ENCODE assay signal across 11 cellular contexts in genomic region chr17:14196337-14196997, GRCh38. TPM values are rescaled to one million over a fixed set of nuclear protein-coding genes. Genes with fewer than 3 reads are reported as not detected.
A peak's percentile ranks its signal among the peaks of the same experiment; 100 is the strongest.
DNase-seq lines count a peak whose midpoint lies in the region; ATAC-seq and TF ChIP-seq lines count a peak whose summit lies in the region.
"Had no signal": no experiment of that assay in that cellular context is flagged by ENCODE, and none has a peak within 500 bp of the region (broad histone marks: within the 10 kb centered on the region; RNA-seq: fewer than 3 reads in every experiment).

No MANE protein-coding gene starts in this region.

- CTCF ChIA-PET in GM10248 (lab: Yijun Ruan, JAX) = no interaction called here

- H3K27ac ChIP-seq in BLaER1 treated with 17β-estradiol and CSF1 and Interleukin-3, amounts not matched to agents 10 nM and 100 nM = no peak overlapping the region
- no peak overlapping the region for H3K27ac ChIP-seq in VCaP
- H3K27ac ChIP-seq: coronary artery, right atrium auricular region had no signal

- H3K4me1 Mint-ChIP-seq in glutamatergic neuron (ENCODE audit: low read depth, unreplicated experiment) = peaks cover 5% of the 10 kb centered on the region

- TF ChIP-seq CTCF in VCaP (conservative IDR thresholded peaks at IDR 0.05) = peak; percentile 20; the same call in 1 of the 2 replicates
- peak; percentile 39 for TF ChIP-seq CTCF in glutamatergic neuron (IDR thresholded peaks at IDR 0.05; ENCODE audit: partially characterized antibody, unreplicated experiment)
- no peak for TF ChIP-seq CTCF in GM10248 (IDR thresholded peaks at IDR 0.05; ENCODE audit: control extremely low read depth, extremely low read depth, low read depth, missing control alignments)

- no peak overlapping the region for H3K4me3 ChIP-seq in BLaER1 treated with 17β-estradiol and CSF1 and Interleukin-3, amounts not matched to agents 10 nM and 100 nM
- H3K4me3 ChIP-seq: coronary artery, right atrium auricular region had no signal

- H3K27me3 Mint-ChIP-seq in glutamatergic neuron (ENCODE audit: unreplicated experiment) = no peaks in the 10 kb centered on the region

- no peaks in the 10 kb centered on the region for H3K9me3 ChIP-seq in BLaER1 treated with 17β-estradiol and CSF1 and Interleukin-3, amounts not matched to agents 10 nM and 100 nM (replicated peaks in 1 of 11)
- H3K9me3 ChIP-seq: right atrium auricular region had no signal

- H3K36me3 ChIP-seq in BLaER1 treated with 17β-estradiol and CSF1 and Interleukin-3, amounts not matched to agents 10 nM and 100 nM = peaks cover 21 to 52% (median 37%) of the 10 kb centered on the region in 11 experiments; a peak in 21 of 22 replicates
- H3K36me3 ChIP-seq: right atrium auricular region had no signal

- H4K20me1 ChIP-seq in BLaER1 treated with 17β-estradiol and CSF1 and Interleukin-3, amounts not matched to agents 10 nM and 100 nM = peaks cover 0 to 93% (median 69%) of the 10 kb centered on the region in 11 experiments; a peak in 17 of 22 replicates

- no peak overlapping the region for H3K9ac ChIP-seq in BLaER1 treated with 17β-estradiol and CSF1 and Interleukin-3, amounts not matched to agents 10 nM and 100 nM

- peaks cover 6 to 59% (median 21%) of the 10 kb centered on the region in 11 experiments; a peak in 21 of 22 replicates for H3K27me3 ChIP-seq in BLaER1 treated with 17β-estradiol and CSF1 and Interleukin-3, amounts not matched to agents 10 nM and 100 nM
- H3K27me3 ChIP-seq: right atrium auricular region had no signal

- POLR2A ChIA-PET in GM10248 (lab: Yijun Ruan, JAX) = no interaction called here

- DNase-seq in glutamatergic neuron = no peak
- no peak for DNase-seq in GM10248 (ENCODE audit: extremely low spot score)
- DNase-seq in stimulated activated CD4-positive, alpha-beta T cell treated with anti-CD3 and anti-CD28 coated beads, Interleukin-12 subunit alpha, Interleukin-12 subunit beta, amount 100 ng/mL, for 4 hours = no peak
- no peak for DNase-seq in NCI-H146 treated with DMSO at 0.1 percent for 48 hours (lab: John Stamatoyannopoulos, UW; ENCODE audit: unreplicated experiment)
- DNase-seq: NCI-H510A treated with DMSO at 0.1 percent for 48 hours had no signal

- no peaks in the 10 kb centered on the region for H3K36me3 Mint-ChIP-seq in glutamatergic neuron (ENCODE audit: unreplicated experiment)

- H3K4me1 ChIP-seq in BLaER1 treated with 17β-estradiol and CSF1 and Interleukin-3, amounts not matched to agents 10 nM and 100 nM = peaks cover 0 to 43% (median 22%) of the 10 kb centered on the region in 10 experiments; a peak in 14 of 20 replicates

- H3K4me3 Mint-ChIP-seq in glutamatergic neuron (ENCODE audit: unreplicated experiment) = no peak overlapping the region

- H3K4me2 ChIP-seq in BLaER1 treated with 17β-estradiol and CSF1 and Interleukin-3, amounts not matched to agents 10 nM and 100 nM = peak overlapping the region in 8 of 11 experiments; percentile 16 to 83 (median 60); a peak in 15 of 22 replicates

- H3K27ac Mint-ChIP-seq in glutamatergic neuron (ENCODE audit: unreplicated experiment) = no peak overlapping the region

- ATAC-seq in GM19395 (IDR thresholded peaks at IDR 0.05; ENCODE audit: unreplicated experiment) = peak; percentile 57
- ATAC-seq in HG02981 (IDR thresholded peaks at IDR 0.05; ENCODE audit: unreplicated experiment) = no peak

- H3K9me3 Mint-ChIP-seq in glutamatergic neuron (ENCODE audit: unreplicated experiment) = no peaks in the 10 kb centered on the region

RNA-seq across cellular contexts. Expression of gene CDRT15, which starts 40.2 kb away (rescaled TPM):
- not detected for total RNA-seq in glutamatergic neuron (ENCODE audit: unreplicated experiment)
- total RNA-seq: right atrium auricular region had no signal
